In the genomic region with DNA sequence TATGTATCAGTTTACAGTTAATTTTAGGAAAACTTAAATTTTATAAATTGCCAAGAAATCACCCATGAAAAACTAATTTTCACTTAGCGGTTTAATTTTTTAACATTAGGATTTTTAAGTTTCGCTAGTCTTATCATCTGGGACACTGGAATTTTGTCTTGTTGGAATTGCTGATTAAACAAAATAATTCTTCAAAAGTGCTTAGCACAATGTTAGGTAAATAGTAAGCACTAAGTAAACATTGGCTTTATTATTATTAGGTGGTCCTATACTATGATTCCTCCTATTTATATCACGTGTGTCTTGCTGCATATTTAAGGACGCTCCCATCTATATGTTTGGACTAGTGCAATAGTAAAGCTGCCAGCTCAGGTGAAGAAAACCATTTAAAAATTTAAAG, we compare ENCODE assay signal across 13 cellular contexts. TPM values are rescaled to one million over a fixed set of nuclear protein-coding genes. Genes with fewer than 3 reads are reported as not detected.
DNase-seq lines count a peak whose midpoint lies in the region; ATAC-seq, FAIRE-seq and TF ChIP-seq lines count a peak whose summit lies in the region.
"Had no signal": no experiment of that assay in that cellular context is flagged by ENCODE, and none has a peak within 500 bp of the region (broad histone marks: within the 10 kb centered on the region; RNA-seq: fewer than 3 reads in every experiment).

No MANE protein-coding gene starts in this region.

- no peak for ATAC-seq in A549
- ATAC-seq in GM19438 (IDR thresholded peaks at IDR 0.05; ENCODE audit: low read depth, unreplicated experiment): peak; percentile 18

- TF ChIP-seq CTCF in A549 (IDR thresholded peaks at IDR 0.05) (no peak), esophagus muscularis mucosa (IDR thresholded peaks at IDR 0.05) (no peak), nephron progenitor cell (IDR thresholded peaks at IDR 0.05) (no peak)

- H3K27ac ChIP-seq in A549 (peak overlapping the region; percentile 69 to 89), esophagus muscularis mucosa (replicated peaks in 1 of 4) (peak overlapping the region; percentile 22 to 67 (median 42))

- no peak for TF ChIP-seq RAD21 in A549 (conservative IDR thresholded peaks at IDR 0.05 in 1 of 2, IDR thresholded peaks at IDR 0.05 in 1 of 2)

- H3K4me1 Mint-ChIP-seq in IgD-negative memory B cell (peaks cover 27 to 31% (median 28%) of the 10 kb centered on the region in 3 donors), nephron progenitor cell (peaks cover 5% of the 10 kb centered on the region)

- no peak for FAIRE-seq in A549 (lab: Jason Lieb, UNC)

- H3K4me3 ChIP-seq in A549: no peak overlapping the region
- no peak overlapping the region for H3K4me3 ChIP-seq in esophagus muscularis mucosa
- H3K4me3 ChIP-seq: adrenal gland had no signal

- no peaks in the 10 kb centered on the region for H3K27me3 ChIP-seq in esophagus muscularis mucosa
- H3K27me3 ChIP-seq: adrenal gland had no signal

- H3K4me3 Mint-ChIP-seq in IgD-negative memory B cell: peak overlapping the region; percentile 16 to 87 (median 48)
- no peak overlapping the region for H3K4me3 Mint-ChIP-seq in nephron progenitor cell

- H3K27me3 Mint-ChIP-seq in IgD-negative memory B cell (peaks cover 30% of the 10 kb centered on the region), nephron progenitor cell (ENCODE audit: low read depth, poor library complexity) (peaks cover 2% of the 10 kb centered on the region)

- intact Hi-C loops in esophagus muscularis mucosa (cut with DNase I): no loop called here

- no peaks in the 10 kb centered on the region for H3K36me3 Mint-ChIP-seq in IgD-negative memory B cell
- H3K36me3 Mint-ChIP-seq in nephron progenitor cell (ENCODE audit: low read depth): no peaks in the 10 kb centered on the region

- TF ChIP-seq EP300 in A549 (IDR thresholded peaks at IDR 0.05): no peak
- no peak for TF ChIP-seq EP300 in esophagus muscularis mucosa (IDR thresholded peaks at IDR 0.05)

- H3K9me3 ChIP-seq in A549 (no peaks in the 10 kb centered on the region), esophagus muscularis mucosa (no peaks in the 10 kb centered on the region)
- H3K9me3 ChIP-seq: adrenal gland, Caco-2 had no signal

- H3K9me3 Mint-ChIP-seq in IgD-negative memory B cell (no peaks in the 10 kb centered on the region), nephron progenitor cell (no peaks in the 10 kb centered on the region)

- H3K4me1 ChIP-seq in A549 (peaks cover 77% of the 10 kb centered on the region), esophagus muscularis mucosa (peaks cover 21 to 31% (median 27%) of the 10 kb centered on the region in 4 donors)

- TF ChIP-seq POLR2A in A549 (IDR thresholded peaks at IDR 0.05; ENCODE audit: low read length): no peak
- no peak for TF ChIP-seq POLR2A in esophagus muscularis mucosa (IDR thresholded peaks at IDR 0.05; ENCODE audit: low read depth)

- CTCF ChIA-PET in A549 (lab: Yijun Ruan, JAX): interaction anchor here (0.7 kb wide), 1 partner anchor 52 kb away, joined by 3 read pairs; no protein-coding TSS in a partner anchor

- 44% methylated on average over 4 of the region's 4 CpGs for WGBS in A549 (ENCODE audit: missing lambda C conversion rate)
- 91% methylated on average over 4 of the region's 4 CpGs for WGBS in esophagus muscularis mucosa

- H3K36me3 ChIP-seq in esophagus muscularis mucosa: no peaks in the 10 kb centered on the region
- H3K36me3 ChIP-seq: adrenal gland had no signal

- DNase-seq in A549 (ENCODE audit: low read depth in 1 of 2, low spot score in 1 of 2) (no peak), esophagus muscularis mucosa (ENCODE audit: extremely low spot score) (no peak), CD1c-positive myeloid dendritic cell (ENCODE audit: extremely low spot score) (no peak), nephron progenitor cell (no peak), SKM-1 treated with dmso at 0.1 percent for 144 hours (lab: John Stamatoyannopoulos, UW; ENCODE audit: unreplicated experiment) (no peak)
- no peak for DNase-seq in stimulated activated CD4-positive, alpha-beta T cell treated with anti-CD3 and anti-CD28 coated beads, Interleukin-1b, Interleukin-23, amount 100 ng/mL, for 48 hours
- DNase-seq: adrenal gland, left colon, NCI-H510A, T-helper 9 cell had no signal

- H3K4me2 ChIP-seq in A549: peak overlapping the region; percentile 71

- H3K27ac Mint-ChIP-seq in IgD-negative memory B cell (peak overlapping the region; percentile 73 to 78 (median 76)), nephron progenitor cell (no peak overlapping the region)

- POLR2A ChIA-PET in A549 (lab: Yijun Ruan, JAX): interaction anchor here (1.1 to 1.2 kb wide), 5 partner anchors 10 to 111 kb away, joined by 3 to 5 read pairs (median 3); no protein-coding TSS in a partner anchor

TF ChIP-seq in A549, 52 proteins besides CTCF, POLR2A, EP300 and RAD21:
- TF ChIP-seq, protein P1, sequence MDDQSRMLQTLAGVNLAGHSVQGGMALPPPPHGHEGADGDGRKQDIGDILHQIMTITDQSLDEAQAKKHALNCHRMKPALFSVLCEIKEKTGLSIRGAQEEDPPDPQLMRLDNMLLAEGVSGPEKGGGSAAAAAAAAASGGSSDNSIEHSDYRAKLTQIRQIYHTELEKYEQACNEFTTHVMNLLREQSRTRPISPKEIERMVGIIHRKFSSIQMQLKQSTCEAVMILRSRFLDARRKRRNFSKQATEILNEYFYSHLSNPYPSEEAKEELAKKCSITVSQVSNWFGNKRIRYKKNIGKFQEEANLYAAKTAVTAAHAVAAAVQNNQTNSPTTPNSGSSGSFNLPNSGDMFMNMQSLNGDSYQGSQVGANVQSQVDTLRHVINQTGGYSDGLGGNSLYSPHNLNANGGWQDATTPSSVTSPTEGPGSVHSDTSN (IDR thresholded peaks at IDR 0.05): no peak
- peak; percentile 96 for TF ChIP-seq MAFK (IDR thresholded peaks at IDR 0.05; ENCODE audit: partially characterized antibody)

RNA-seq across cellular contexts. Expression of gene MAP4K3, which starts 54.6 kb away (rescaled TPM):
- 44.2 and 44.6 TPM in 2 replicates for polyA plus RNA-seq in A549 (2011; rRNA removed)
- polyA plus RNA-seq in A549 (2012; cell fraction: cytosol; rRNA removed): 7.4 and 8.6 TPM in 2 replicates
- 5.9 and 13.9 TPM in 2 replicates for polyA plus RNA-seq in A549 (2012; cell fraction: nucleus; rRNA removed)
- 15.8 to 17.9 TPM (median 17.7 TPM) in 3 replicates for polyA plus RNA-seq in A549 (2017; fragmentation: RNase III; extraction: RNeasy Plus Mini Kit Qiagen cat#74134 plus additional on column Dnase treatment)
- polyA minus RNA-seq in A549 (2011; rRNA and poly(A)+ RNA removed): 21.3 and 22.3 TPM in 2 replicates
- 1.1 TPM for polyA plus RNA-seq in IgD-negative memory B cell
- 10 to 100 TPM; 39.6 to 72.5 (median 53.8) TPM for total RNA-seq in esophagus muscularis mucosa
